9 cellular contexts compared by ENCODE assay signal in the genomic region with DNA sequence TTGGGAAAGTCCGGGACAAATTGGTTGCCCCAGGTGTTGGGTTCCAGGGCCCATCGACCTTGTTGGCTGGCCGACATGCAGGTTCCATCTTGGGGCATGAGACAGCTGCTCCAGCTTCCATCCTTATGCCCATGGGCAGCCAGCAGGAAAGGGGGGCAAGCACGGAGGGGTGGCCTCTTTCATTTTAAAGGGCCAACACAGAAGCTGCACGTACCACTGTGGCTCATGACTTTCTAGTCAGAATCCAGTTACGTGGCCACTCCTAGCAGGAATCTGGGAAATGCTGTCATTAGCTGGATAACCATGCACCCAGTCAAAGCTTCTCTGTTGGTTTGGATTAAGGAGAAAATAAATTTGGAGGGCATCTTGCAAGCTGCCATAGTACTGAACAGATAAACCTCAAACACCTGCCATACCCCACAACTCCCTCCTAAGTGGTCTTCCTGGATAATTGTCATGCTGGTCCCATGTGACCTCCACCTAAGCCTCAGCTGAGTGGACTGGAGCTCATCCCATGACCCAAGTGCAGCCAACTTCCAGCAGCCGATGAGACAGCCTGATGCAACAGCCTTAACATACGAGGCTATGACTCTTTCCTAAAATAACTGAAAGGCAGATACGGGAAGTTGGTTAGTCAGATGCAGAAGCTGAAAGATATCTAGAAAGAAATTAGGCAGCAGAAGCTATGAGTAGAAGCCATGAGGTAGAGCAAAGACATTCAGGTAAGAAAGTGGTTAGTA. TPM values are rescaled to one million over a fixed set of nuclear protein-coding genes. Genes with fewer than 3 reads are reported as not detected.
DNase-seq lines count a peak whose midpoint lies in the region; ATAC-seq lines count a peak whose summit lies in the region.
"Had no signal": no experiment of that assay in that cellular context is flagged by ENCODE, and none has a peak within 500 bp of the region (broad histone marks: within the 10 kb centered on the region; RNA-seq: fewer than 3 reads in every experiment).

No MANE protein-coding gene starts in this region.

- H3K27ac ChIP-seq in neuronal stem cell (replicated peaks; ENCODE audit: low read length) = no peak overlapping the region
- H3K27ac ChIP-seq: SJCRH30 had no signal

- H2BK120ac ChIP-seq in neuronal stem cell (ENCODE audit: low read depth, low read length) = no peak overlapping the region

- peak; percentile 85 for ATAC-seq in activated CD4-positive, alpha-beta T cell treated with anti-CD3 and anti-CD28 coated beads for 36 hours
- ATAC-seq in HG03342 (IDR thresholded peaks at IDR 0.05; ENCODE audit: unreplicated experiment) = peak; percentile 52
- ATAC-seq in GM19397 (IDR thresholded peaks at IDR 0.05; ENCODE audit: unreplicated experiment) = no peak

- no peak overlapping the region for H2BK5ac ChIP-seq in neuronal stem cell (ENCODE audit: low read length)

- H3K23ac ChIP-seq in neuronal stem cell (ENCODE audit: low read depth, low read length, poor library complexity) = no peak overlapping the region

- H3K4me3 Mint-ChIP-seq in activated CD4-positive, alpha-beta T cell treated with anti-CD3 and anti-CD28 coated beads for 36 hours = no peak overlapping the region
- H3K4me3 Mint-ChIP-seq in activated CD4-positive, alpha-beta T cell treated with anti-CD3 and anti-CD28 coated beads, Interleukin-2, amount 10 ng/mL, durations not matched to agents 7 days and 5 days = no peak overlapping the region

- peaks cover 4% of the 10 kb centered on the region for H3K9me3 Mint-ChIP-seq in activated CD4-positive, alpha-beta T cell treated with anti-CD3 and anti-CD28 coated beads for 36 hours (ENCODE audit: low read depth)
- peaks cover 4% of the 10 kb centered on the region for H3K9me3 Mint-ChIP-seq in activated CD4-positive, alpha-beta T cell treated with anti-CD3 and anti-CD28 coated beads, Interleukin-2, amount 10 ng/mL, durations not matched to agents 7 days and 5 days

- H3K14ac ChIP-seq in neuronal stem cell (ENCODE audit: low read length) = no peak overlapping the region

- no peak overlapping the region for H3K4me2 ChIP-seq in neuronal stem cell (ENCODE audit: insufficient read depth, low read length, poor library complexity, severe bottlenecking)

- H4K8ac ChIP-seq in neuronal stem cell (ENCODE audit: low read depth, low read length) = no peak overlapping the region

- H3K36me3 ChIP-seq in neuronal stem cell (replicated peaks in 1 of 2; ENCODE audit: control insufficient read depth in 2 of 2, insufficient read depth in 2 of 2, low read length in 2 of 2) = no peaks in the 10 kb centered on the region
- H3K36me3 ChIP-seq: SJCRH30 had no signal

- H3K4ac ChIP-seq in neuronal stem cell (ENCODE audit: low read length) = no peak overlapping the region

- no peak overlapping the region for H2BK12ac ChIP-seq in neuronal stem cell (ENCODE audit: low read length)

- no peaks in the 10 kb centered on the region for H3K79me1 ChIP-seq in neuronal stem cell (ENCODE audit: low read depth, low read length)

- no peaks in the 10 kb centered on the region for H3K27me3 Mint-ChIP-seq in activated CD4-positive, alpha-beta T cell treated with anti-CD3 and anti-CD28 coated beads for 36 hours
- H3K27me3 Mint-ChIP-seq in activated CD4-positive, alpha-beta T cell treated with anti-CD3 and anti-CD28 coated beads, Interleukin-2, amount 10 ng/mL, durations not matched to agents 7 days and 5 days = no peaks in the 10 kb centered on the region

- peak; percentile 45 for DNase-seq in activated CD4-positive, alpha-beta T cell treated with anti-CD3 and anti-CD28 coated beads for 36 hours
- DNase-seq in activated CD4-positive, alpha-beta T cell treated with anti-CD3 and anti-CD28 coated beads, Interleukin-2, amount 10 ng/mL, durations not matched to agents 7 days and 5 days = no peak
- DNase-seq in amniotic epithelial cell (ENCODE audit: low read depth) (peak; percentile 86), neuronal stem cell (ENCODE audit: low spot score) (no peak), HT-29 (ENCODE audit: low spot score) (no peak), SW480 (ENCODE audit: low spot score) (no peak)

- H2BK15ac ChIP-seq in neuronal stem cell (ENCODE audit: low read length) = no peak overlapping the region

- H3K27ac Mint-ChIP-seq in activated CD4-positive, alpha-beta T cell treated with anti-CD3 and anti-CD28 coated beads for 36 hours = peak overlapping the region; percentile 69
- H3K27ac Mint-ChIP-seq in activated CD4-positive, alpha-beta T cell treated with anti-CD3 and anti-CD28 coated beads, Interleukin-2, amount 10 ng/mL, durations not matched to agents 7 days and 5 days = no peak overlapping the region

- intact Hi-C loops in activated CD4-positive, alpha-beta T cell treated with anti-CD3 and anti-CD28 coated beads for 36 hours (cut with DNase I, micrococcal nuclease) = no loop called here

- CTCF ChIA-PET in activated CD4-positive, alpha-beta T cell treated with anti-CD3 and anti-CD28 coated beads for 36 hours (lab: Charles Lee) = interaction anchor here (0.6 to 1.9 kb wide), 4 partner anchors 10 to 465 kb away, joined by 3 to 5 read pairs (median 3); no protein-coding TSS in a partner anchor
- CTCF ChIA-PET in activated CD4-positive, alpha-beta T cell treated with anti-CD3 and anti-CD28 coated beads, Interleukin-2, amount 10 ng/mL, durations not matched to agents 7 days and 5 days (lab: Charles Lee) = interaction anchor here (1.2 to 1.4 kb wide), 2 partner anchors 23 to 34 kb away, joined by 3 to 5 read pairs; no protein-coding TSS in a partner anchor

- POLR2A ChIA-PET in activated CD4-positive, alpha-beta T cell treated with anti-CD3 and anti-CD28 coated beads for 36 hours (lab: Charles Lee) = interaction anchor here (1.1 kb wide), 1 partner anchor 339 kb away, joined by 4 read pairs; no protein-coding TSS in a partner anchor
- POLR2A ChIA-PET in activated CD4-positive, alpha-beta T cell treated with anti-CD3 and anti-CD28 coated beads, Interleukin-2, amount 10 ng/mL, durations not matched to agents 7 days and 5 days (lab: Charles Lee) = no interaction called here

- H3K4me1 Mint-ChIP-seq in activated CD4-positive, alpha-beta T cell treated with anti-CD3 and anti-CD28 coated beads for 36 hours = peaks cover 10% of the 10 kb centered on the region
- H3K4me1 Mint-ChIP-seq in activated CD4-positive, alpha-beta T cell treated with anti-CD3 and anti-CD28 coated beads, Interleukin-2, amount 10 ng/mL, durations not matched to agents 7 days and 5 days = peaks cover 5% of the 10 kb centered on the region

- H3K4me1 ChIP-seq in neuronal stem cell (ENCODE audit: control insufficient read depth in 2 of 2, insufficient read depth in 1 of 2, low read depth in 1 of 2, low read length in 2 of 2) = no peaks in the 10 kb centered on the region

- H2AFZ ChIP-seq in neuronal stem cell (ENCODE audit: low read length) = peak overlapping the region; percentile 68

- H2AK5ac ChIP-seq in neuronal stem cell (ENCODE audit: low read depth, low read length) = no peak overlapping the region

- peaks cover 2 to 3% of the 10 kb centered on the region in 2 donors for H3K9me3 ChIP-seq in neuronal stem cell (replicated peaks in 1 of 2; ENCODE audit: control insufficient read depth in 2 of 2, insufficient read depth in 1 of 2, low read depth in 1 of 2, low read length in 2 of 2)

- H4K91ac ChIP-seq in neuronal stem cell (ENCODE audit: low read depth, low read length, poor library complexity) = no peak overlapping the region

- H3K18ac ChIP-seq in neuronal stem cell (ENCODE audit: low read length) = no peak overlapping the region

- no CpG with 5 or more reads among the region's 9 CpGs for WGBS in neuronal stem cell (ENCODE audit: extremely low coverage in 2 of 2, insufficient read length in 2 of 2, insufficient replicate concordance in 1 of 2), 2 donors

- no peak overlapping the region for H3K4me3 ChIP-seq in neuronal stem cell (ENCODE audit: low read length in 2 of 2)
- H3K4me3 ChIP-seq: SJCRH30 had no signal

- peaks cover 4% of the 10 kb centered on the region for H3K36me3 Mint-ChIP-seq in activated CD4-positive, alpha-beta T cell treated with anti-CD3 and anti-CD28 coated beads for 36 hours (ENCODE audit: low read depth)
- peaks cover 6% of the 10 kb centered on the region for H3K36me3 Mint-ChIP-seq in activated CD4-positive, alpha-beta T cell treated with anti-CD3 and anti-CD28 coated beads, Interleukin-2, amount 10 ng/mL, durations not matched to agents 7 days and 5 days (ENCODE audit: low read depth)

- no peak overlapping the region for H3K9ac ChIP-seq in neuronal stem cell (ENCODE audit: low read depth, low read length, poor library complexity)

- no peaks in the 10 kb centered on the region for H3K27me3 ChIP-seq in neuronal stem cell (ENCODE audit: control insufficient read depth in 3 of 3, insufficient read depth in 3 of 3, low read depth in 1 of 3, low read length in 3 of 3)

RNA-seq across cellular contexts. Expression of a gene that starts 21.4 kb away (rescaled TPM):
- 1 to 10 TPM; 6.2 to 8.5 TPM for total RNA-seq in activated CD4-positive, alpha-beta T cell treated with anti-CD3 and anti-CD28 coated beads for 36 hours
- 1 to 10 TPM; 1.8 to 2.1 TPM for total RNA-seq in activated CD4-positive, alpha-beta T cell treated with anti-CD3 and anti-CD28 coated beads, Interleukin-2, amount 10 ng/mL, durations not matched to agents 7 days and 5 days
- 15.1 TPM for polyA plus RNA-seq in neuronal stem cell (2013, experiment 1 of 2)
- 15.8 TPM for polyA plus RNA-seq in neuronal stem cell (2013, experiment 2 of 2)
- not detected in 2 replicates for total RNA-seq in HT-29 (2014; rRNA removed; shearing (Covaris generic))

Comparison
In these comparisons a context has a peak if more than half of its experiments do, and no peak if none do; other contexts are left out.
1. DNase-seq: peak in activated CD4-positive, alpha-beta T cell treated with anti-CD3 and anti-CD28 coated beads for 36 hours (single experiment) and amniotic epithelial cell (single experiment); none in activated CD4-positive, alpha-beta T cell treated with anti-CD3 and anti-CD28 coated beads, Interleukin-2, amount 10 ng/mL, durations not matched to agents 7 days and 5 days (single experiment), neuronal stem cell (single experiment), HT-29 (single experiment) and SW480 (single experiment).